1 cellular context compared by ENCODE assay signal in the genomic region with DNA sequence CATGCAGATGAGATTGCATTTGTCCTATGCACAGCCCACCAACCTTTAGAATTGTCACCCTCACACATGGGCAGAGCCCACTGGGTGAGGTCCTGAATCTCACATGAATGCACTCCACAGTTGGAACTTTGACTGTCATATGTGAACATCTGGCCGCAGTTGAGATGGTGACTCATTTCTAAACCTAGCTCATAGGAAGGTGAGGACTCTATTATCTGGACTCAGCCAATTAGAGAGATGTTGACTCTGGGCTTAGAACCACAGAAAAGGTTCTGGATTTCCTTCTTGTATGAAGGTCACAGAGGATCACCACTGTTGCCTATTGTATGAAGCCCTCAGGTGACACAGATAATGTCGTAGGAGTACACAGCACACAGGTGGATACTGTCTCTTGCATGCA.
TF ChIP-seq lines count a peak whose summit lies in the region.

No MANE protein-coding gene starts in this region.

TF ChIP-seq in GM12878, 131 proteins besides CTCF, POLR2A, EP300 and RAD21 (continued from another document):
- TF ChIP-seq ZNF592 (IDR thresholded peaks at IDR 0.05) (no peak), NR2C2 (IDR thresholded peaks at IDR 0.05; ENCODE audit: borderline replicate concordance, control insufficient read depth, insufficient read length, low read depth) (no peak)
